Comparison of ENCODE assay signal across 8 cellular contexts in genomic region chr6:31128093-31128676, GRCh38. TPM values are rescaled to one million over a fixed set of nuclear protein-coding genes. Genes with fewer than 3 reads are reported as not detected.
DNase-seq lines count a peak whose midpoint lies in the region; ATAC-seq, FAIRE-seq and TF ChIP-seq lines count a peak whose summit lies in the region.

No MANE protein-coding gene starts in this region.

- peak; percentile 73 for TF ChIP-seq CTCF in OCI-LY1 (IDR thresholded peaks at IDR 0.05; ENCODE audit: low read length)
- peak; percentile 80 to 88 (median 86) for TF ChIP-seq CTCF in pancreas (IDR thresholded peaks at IDR 0.05)
- TF ChIP-seq CTCF in upper lobe of right lung (IDR thresholded peaks at IDR 0.05): peak; percentile 86

- no peak overlapping the region for H2AFZ ChIP-seq in OCI-LY1 (ENCODE audit: low read length)

- WGBS in pancreas, 2 donors: 1 to 5% methylated on average over 8 of the region's 8 CpGs

- DNase-seq in AG08395 (ENCODE audit: low spot score) (peak; percentile 59), GM19238 (ENCODE audit: insufficient read length, low spot score) (peak; percentile 70), activated T-cell treated with anti-CD3 and anti-CD28 coated beads for 4 hours (peak; percentile 67), fibroblast of peridontal ligament (ENCODE audit: extremely low read depth) (peak; percentile 35), pancreas (peak in 5 of 6 donors; percentile 40 to 89 (median 71)), upper lobe of right lung (no peak)

- H3K9me3 ChIP-seq in OCI-LY1 (ENCODE audit: low read length) (no peaks in the 10 kb centered on the region), pancreas (no peaks in the 10 kb centered on the region), upper lobe of right lung (no peaks in the 10 kb centered on the region)

- H3K4me3 ChIP-seq in OCI-LY1 (ENCODE audit: low read depth, low read length, poor library complexity, severe bottlenecking) (no peak overlapping the region), pancreas (no peak overlapping the region), upper lobe of right lung (no peak overlapping the region)

- ATAC-seq in pancreas (peak; percentile 57 to 80 (median 72)), upper lobe of right lung (peak; percentile 75), GM19328 (IDR thresholded peaks at IDR 0.05; ENCODE audit: unreplicated experiment) (no peak)

- H3K27ac ChIP-seq in OCI-LY1 (ENCODE audit: low read depth, low read length, poor library complexity, severe bottlenecking) (no peak overlapping the region), pancreas (no peak overlapping the region), upper lobe of right lung (no peak overlapping the region)

- no peak overlapping the region for H3K9ac ChIP-seq in OCI-LY1 (ENCODE audit: low read length)

- H4K20me1 ChIP-seq in OCI-LY1 (ENCODE audit: insufficient read depth, low read length): no peaks in the 10 kb centered on the region

- H3K27me3 ChIP-seq in OCI-LY1 (ENCODE audit: insufficient read depth, low read length) (peaks cover 11% of the 10 kb centered on the region; the same call in 1 of the 2 replicates), pancreas (no peaks in the 10 kb centered on the region), upper lobe of right lung (no peaks in the 10 kb centered on the region)

- no peaks in the 10 kb centered on the region for H3K9me2 ChIP-seq in OCI-LY1 (ENCODE audit: low read depth, low read length)

- FAIRE-seq in pancreas (lab: Jason Lieb, UNC): no peak

- no peaks in the 10 kb centered on the region for H3K79me2 ChIP-seq in OCI-LY1 (ENCODE audit: insufficient read depth, low read length)

- no peaks in the 10 kb centered on the region for H3F3A ChIP-seq in OCI-LY1 (ENCODE audit: insufficient read depth, low read length)

- intact Hi-C loops in pancreas (cut with DNase I) (no loop called here), upper lobe of right lung (cut with DNase I) (no loop called here)

- H3K4me1 ChIP-seq in OCI-LY1 (ENCODE audit: insufficient read depth, low read length, severe bottlenecking) (no peaks in the 10 kb centered on the region), pancreas (no peaks in the 10 kb centered on the region), upper lobe of right lung (no peaks in the 10 kb centered on the region)

- H3K4me2 ChIP-seq in OCI-LY1 (ENCODE audit: low read length): no peak overlapping the region

- H3K36me3 ChIP-seq in OCI-LY1 (ENCODE audit: insufficient read depth, low read length): no peaks in the 10 kb centered on the region
- no peaks in the 10 kb centered on the region for H3K36me3 ChIP-seq in pancreas
- H3K36me3 ChIP-seq in upper lobe of right lung: no peaks in the 10 kb centered on the region

RNA-seq across cellular contexts. Expression of gene CDSN, which starts 7.9 kb away (rescaled TPM):
- under 1 TPM in 1 of 6 donors, not detected in 5; 0.06 TPM for total RNA-seq in pancreas
- under 1 TPM; 0.05 to 0.08 TPM for polyA plus RNA-seq in pancreas
- not detected for total RNA-seq in upper lobe of right lung

RNA-seq across cellular contexts. Expression of gene PSORS1C2, which starts 10.7 kb away (rescaled TPM):
- total RNA-seq in pancreas: not detected
- not detected for polyA plus RNA-seq in pancreas
- not detected for total RNA-seq in upper lobe of right lung

RNA-seq across cellular contexts. Expression of gene PSORS1C1, which starts 13.6 kb away (rescaled TPM):
- total RNA-seq in pancreas: 1 to 10 TPM in 1 of 6 donors, under 1 TPM in 5; 0.06 to 1.4 (median 0.30) TPM
- polyA plus RNA-seq in pancreas: 1 to 10 TPM in 1 of 2 donors, under 1 TPM in 1; 0.70 to 1.9 TPM
- total RNA-seq in upper lobe of right lung: 8.2 TPM

RNA-seq across cellular contexts. Expression of gene C6orf15, which starts 15.8 kb away (rescaled TPM):
- total RNA-seq in pancreas (not detected), upper lobe of right lung (not detected)
- not detected for polyA plus RNA-seq in pancreas

RNA-seq across cellular contexts. Expression of gene CCHCR1, which starts 29.4 kb away (rescaled TPM):
- total RNA-seq in pancreas: 10 to 100 TPM in 5 of 6 donors, 1 to 10 TPM in 1; 6.7 to 19.3 (median 11.3) TPM
- polyA plus RNA-seq in pancreas: 10 to 100 TPM; 22.3 to 27.0 TPM
- 12.5 TPM for total RNA-seq in upper lobe of right lung
